ENCODE assay signal across 1 cellular context in the genomic region with DNA sequence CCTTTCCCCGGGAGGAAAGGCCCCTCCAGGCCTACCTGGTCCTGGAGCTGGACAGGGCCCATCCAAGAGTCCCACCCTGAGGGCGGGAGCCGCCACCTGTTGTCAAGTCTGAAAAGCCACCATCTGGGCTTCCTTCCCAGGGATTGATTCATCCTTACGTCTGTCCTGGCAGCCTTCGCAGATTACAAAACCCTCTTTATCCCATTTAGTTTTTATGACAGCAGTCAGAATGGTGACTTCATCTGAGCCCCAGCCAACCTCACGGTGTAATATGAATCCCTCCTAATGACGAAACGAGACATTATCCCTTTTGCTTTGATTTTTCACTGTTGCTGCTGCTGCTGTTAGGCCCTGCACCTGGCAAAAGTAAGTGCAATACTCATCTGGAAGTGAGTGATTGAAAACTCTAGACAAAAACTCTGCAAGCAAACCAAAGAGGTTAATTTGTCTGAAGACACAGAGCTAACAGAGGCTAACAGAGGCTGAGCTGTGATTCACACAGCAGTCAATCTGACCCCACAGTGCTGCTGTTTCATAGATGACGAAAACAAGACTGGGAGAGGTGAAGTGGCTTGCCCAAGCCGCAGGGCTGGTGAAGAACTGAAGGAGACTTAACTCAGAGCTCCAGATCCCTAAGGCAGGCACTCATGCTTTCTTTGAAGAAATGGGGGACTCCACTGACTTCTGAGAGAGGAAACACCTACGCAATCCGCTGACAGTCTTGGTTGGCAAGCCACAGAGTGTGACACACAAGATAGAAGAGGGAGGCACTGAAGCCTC.
TF ChIP-seq lines count a peak whose summit lies in the region.

No MANE protein-coding gene starts in this region.

TF ChIP-seq in SK-N-SH, 30 proteins besides CTCF, POLR2A, EP300 and RAD21 (continued from another document):
- TF ChIP-seq, protein P1, sequence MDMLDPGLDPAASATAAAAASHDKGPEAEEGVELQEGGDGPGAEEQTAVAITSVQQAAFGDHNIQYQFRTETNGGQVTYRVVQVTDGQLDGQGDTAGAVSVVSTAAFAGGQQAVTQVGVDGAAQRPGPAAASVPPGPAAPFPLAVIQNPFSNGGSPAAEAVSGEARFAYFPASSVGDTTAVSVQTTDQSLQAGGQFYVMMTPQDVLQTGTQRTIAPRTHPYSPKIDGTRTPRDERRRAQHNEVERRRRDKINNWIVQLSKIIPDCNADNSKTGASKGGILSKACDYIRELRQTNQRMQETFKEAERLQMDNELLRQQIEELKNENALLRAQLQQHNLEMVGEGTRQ (IDR thresholded peaks at IDR 0.05; ENCODE audit: borderline replicate concordance, low read depth, low read length): no peak
- TF ChIP-seq SMC3 (IDR thresholded peaks at IDR 0.05; ENCODE audit: low read depth, low read length) (no peak), ELF1 (IDR thresholded peaks at IDR 0.05) (no peak), MAX (IDR thresholded peaks at IDR 0.05; ENCODE audit: low read depth) (peak; percentile 74), REST (IDR thresholded peaks at IDR 0.05; ENCODE audit: low read depth, low read length) (0 out of 2 replicates have a peak, but pooled peaks have one; percentile 10), FOXM1 (IDR thresholded peaks at IDR 0.05; ENCODE audit: low read depth) (no peak), TAF1 (IDR thresholded peaks at IDR 0.05; ENCODE audit: borderline replicate concordance, low read depth, low read length) (no peak), EZH2phosphoT487 (IDR thresholded peaks at IDR 0.05; ENCODE audit: borderline replicate concordance, low read depth) (no peak), GATA2 (CRISPR knock-in tag; IDR thresholded peaks at IDR 0.05) (no peak), GABPA (IDR thresholded peaks at IDR 0.05; ENCODE audit: low read depth) (no peak), POLR2AphosphoS5 (IDR thresholded peaks at IDR 0.05; ENCODE audit: low read depth, low read length) (peak; percentile 24; the same call in 1 of the 2 replicates), IRF3 (IDR thresholded peaks at IDR 0.05; ENCODE audit: low read depth, low read length) (no peak), YY1 (IDR thresholded peaks at IDR 0.05; ENCODE audit: low read depth) (no peak), JUND (IDR thresholded peaks at IDR 0.05) (peak; percentile 63; the same call in 1 of the 2 replicates), RXRA (IDR thresholded peaks at IDR 0.05; ENCODE audit: borderline replicate concordance, low read depth) (peak; percentile 39; the same call in 1 of the 2 replicates), NFIC (IDR thresholded peaks at IDR 0.05; ENCODE audit: borderline replicate concordance) (peak; percentile 92), MXI1 (IDR thresholded peaks at IDR 0.05; ENCODE audit: low read depth, low read length) (no peak), FOSL2 (IDR thresholded peaks at IDR 0.05; ENCODE audit: borderline replicate concordance, low read depth) (peak; percentile 72), CHD2 (IDR thresholded peaks at IDR 0.05; ENCODE audit: low read length, partially characterized antibody) (no peak), RCOR1 (IDR thresholded peaks at IDR 0.05; ENCODE audit: low read length) (no peak), FOXJ3 (CRISPR knock-in tag; IDR thresholded peaks at IDR 0.05) (no peak), RFX5 (IDR thresholded peaks at IDR 0.05; ENCODE audit: low read length) (no peak), NRF1 (IDR thresholded peaks at IDR 0.05; ENCODE audit: low read depth, low read length) (no peak), TCF12 (IDR thresholded peaks at IDR 0.05) (peak; percentile 90), TEAD4 (IDR thresholded peaks at IDR 0.05; ENCODE audit: borderline replicate concordance, insufficient read depth) (0 out of 2 replicates have a peak, but pooled peaks have one; percentile 16), MEF2A (IDR thresholded peaks at IDR 0.05; ENCODE audit: borderline replicate concordance, low read depth) (no peak)
- TF ChIP-seq, protein P2, sequence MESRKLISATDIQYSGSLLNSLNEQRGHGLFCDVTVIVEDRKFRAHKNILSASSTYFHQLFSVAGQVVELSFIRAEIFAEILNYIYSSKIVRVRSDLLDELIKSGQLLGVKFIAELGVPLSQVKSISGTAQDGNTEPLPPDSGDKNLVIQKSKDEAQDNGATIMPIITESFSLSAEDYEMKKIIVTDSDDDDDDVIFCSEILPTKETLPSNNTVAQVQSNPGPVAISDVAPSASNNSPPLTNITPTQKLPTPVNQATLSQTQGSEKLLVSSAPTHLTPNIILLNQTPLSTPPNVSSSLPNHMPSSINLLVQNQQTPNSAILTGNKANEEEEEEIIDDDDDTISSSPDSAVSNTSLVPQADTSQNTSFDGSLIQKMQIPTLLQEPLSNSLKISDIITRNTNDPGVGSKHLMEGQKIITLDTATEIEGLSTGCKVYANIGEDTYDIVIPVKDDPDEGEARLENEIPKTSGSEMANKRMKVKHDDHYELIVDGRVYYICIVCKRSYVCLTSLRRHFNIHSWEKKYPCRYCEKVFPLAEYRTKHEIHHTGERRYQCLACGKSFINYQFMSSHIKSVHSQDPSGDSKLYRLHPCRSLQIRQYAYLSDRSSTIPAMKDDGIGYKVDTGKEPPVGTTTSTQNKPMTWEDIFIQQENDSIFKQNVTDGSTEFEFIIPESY (IDR thresholded peaks at IDR 0.05; ENCODE audit: borderline replicate concordance, low read depth): peak; percentile 68; the same call in 1 of the 2 replicates
- TF ChIP-seq, protein P3, sequence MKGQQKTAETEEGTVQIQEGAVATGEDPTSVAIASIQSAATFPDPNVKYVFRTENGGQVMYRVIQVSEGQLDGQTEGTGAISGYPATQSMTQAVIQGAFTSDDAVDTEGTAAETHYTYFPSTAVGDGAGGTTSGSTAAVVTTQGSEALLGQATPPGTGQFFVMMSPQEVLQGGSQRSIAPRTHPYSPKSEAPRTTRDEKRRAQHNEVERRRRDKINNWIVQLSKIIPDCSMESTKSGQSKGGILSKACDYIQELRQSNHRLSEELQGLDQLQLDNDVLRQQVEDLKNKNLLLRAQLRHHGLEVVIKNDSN (IDR thresholded peaks at IDR 0.05; ENCODE audit: borderline replicate concordance, low read depth): no peak
- TF ChIP-seq, protein P4, sequence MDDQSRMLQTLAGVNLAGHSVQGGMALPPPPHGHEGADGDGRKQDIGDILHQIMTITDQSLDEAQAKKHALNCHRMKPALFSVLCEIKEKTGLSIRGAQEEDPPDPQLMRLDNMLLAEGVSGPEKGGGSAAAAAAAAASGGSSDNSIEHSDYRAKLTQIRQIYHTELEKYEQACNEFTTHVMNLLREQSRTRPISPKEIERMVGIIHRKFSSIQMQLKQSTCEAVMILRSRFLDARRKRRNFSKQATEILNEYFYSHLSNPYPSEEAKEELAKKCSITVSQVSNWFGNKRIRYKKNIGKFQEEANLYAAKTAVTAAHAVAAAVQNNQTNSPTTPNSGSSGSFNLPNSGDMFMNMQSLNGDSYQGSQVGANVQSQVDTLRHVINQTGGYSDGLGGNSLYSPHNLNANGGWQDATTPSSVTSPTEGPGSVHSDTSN (IDR thresholded peaks at IDR 0.05): peak; percentile 86
